ENCODE assay signal across 8 cellular contexts in genomic region chr19:58519087-58519354, GRCh38. TPM values are rescaled to one million over a fixed set of nuclear protein-coding genes. Genes with fewer than 3 reads are reported as not detected.
DNase-seq lines count a peak whose midpoint lies in the region; ATAC-seq lines count a peak whose summit lies in the region.

No MANE protein-coding gene starts in this region.

- peaks cover 20% of the 10 kb centered on the region for H3K4me1 ChIP-seq in effector memory CD4-positive, alpha-beta T cell (ENCODE audit: control insufficient read depth, insufficient read depth, low read length, poor library complexity, severe bottlenecking)

- H3K36me3 Mint-ChIP-seq in stimulated activated naive B cell treated with anti-CD40 and anti-IgM and Interleukin-4, amounts not matched to agents 10 μg/mL and 1 μg/mL and 100 μg/mL, for 72 hours = peaks cover 11 to 33% of the 10 kb centered on the region in 2 donors

- no peaks in the 10 kb centered on the region for H3K27me3 ChIP-seq in effector memory CD4-positive, alpha-beta T cell (replicated peaks; ENCODE audit: control insufficient read depth, insufficient read depth, low read length, poor library complexity, severe bottlenecking)

- peak overlapping the region; percentile 61 for H3K4me3 ChIP-seq in effector memory CD4-positive, alpha-beta T cell (ENCODE audit: insufficient read depth, low read depth, low read length, poor library complexity, severe bottlenecking)

- peak overlapping the region; percentile 92 to 98 for H3K4me3 Mint-ChIP-seq in stimulated activated naive B cell treated with anti-CD40 and anti-IgM and Interleukin-4, amounts not matched to agents 10 μg/mL and 1 μg/mL and 100 μg/mL, for 72 hours

- peak overlapping the region; percentile 95 for H3K27ac Mint-ChIP-seq in stimulated activated naive B cell treated with anti-CD40 and anti-IgM and Interleukin-4, amounts not matched to agents 10 μg/mL and 1 μg/mL and 100 μg/mL, for 72 hours

- peaks cover 16% of the 10 kb centered on the region for H3K36me3 ChIP-seq in effector memory CD4-positive, alpha-beta T cell (ENCODE audit: control insufficient read depth, insufficient read depth, low read length)

- no peaks in the 10 kb centered on the region for H3K9me3 ChIP-seq in effector memory CD4-positive, alpha-beta T cell (ENCODE audit: control insufficient read depth, low read length)

- ATAC-seq in HG03139 (IDR thresholded peaks at IDR 0.05; ENCODE audit: unreplicated experiment) = peak; percentile 12
- ATAC-seq in stimulated activated naive B cell treated with anti-CD40 and anti-IgM and Interleukin-4, amounts not matched to agents 10 μg/mL and 1 μg/mL and 100 μg/mL, for 72 hours (replicated peaks) = peak; percentile 6 to 9
- ATAC-seq in GM19328 (IDR thresholded peaks at IDR 0.05; ENCODE audit: unreplicated experiment) = no peak

- H3K9me3 Mint-ChIP-seq in stimulated activated naive B cell treated with anti-CD40 and anti-IgM and Interleukin-4, amounts not matched to agents 10 μg/mL and 1 μg/mL and 100 μg/mL, for 72 hours = no peaks in the 10 kb centered on the region

- H3K4me1 Mint-ChIP-seq in stimulated activated naive B cell treated with anti-CD40 and anti-IgM and Interleukin-4, amounts not matched to agents 10 μg/mL and 1 μg/mL and 100 μg/mL, for 72 hours = peaks cover 36 to 57% of the 10 kb centered on the region in 2 donors

- H3K27me3 Mint-ChIP-seq in stimulated activated naive B cell treated with anti-CD40 and anti-IgM and Interleukin-4, amounts not matched to agents 10 μg/mL and 1 μg/mL and 100 μg/mL, for 72 hours = no peaks in the 10 kb centered on the region

- DNase-seq in EL = peak; percentile 76
- DNase-seq in NCI-H524 treated with DMSO at 0.1 percent for 48 hours (lab: John Stamatoyannopoulos, UW) = peak; percentile 44
- peak; percentile 34 to 46 for DNase-seq in activated CD4-positive, alpha-beta T cell treated with anti-CD3 and anti-CD28 coated beads, Interleukin-2, amount 50 U/mL, for 4 hours
- peak; percentile 21 to 41 (median 25) for DNase-seq in effector memory CD4-positive, alpha-beta T cell
- DNase-seq in lung microvascular endothelial cell (ENCODE audit: low read depth in 2 of 2) = peak; percentile 83 to 88
- DNase-seq in stimulated activated naive B cell treated with anti-CD40 and anti-IgM and Interleukin-4, amounts not matched to agents 10 μg/mL and 1 μg/mL and 100 μg/mL, for 72 hours = no peak

- peak overlapping the region; percentile 73 for H3K27ac ChIP-seq in effector memory CD4-positive, alpha-beta T cell (ENCODE audit: insufficient read depth, low read length, poor library complexity, severe bottlenecking)

RNA-seq across cellular contexts. Expression of gene ZBTB45, which starts 0.6 kb away (rescaled TPM):
- 3.7 and 5.0 TPM in 2 replicates for total RNA-seq in lung microvascular endothelial cell

RNA-seq across cellular contexts. Expression of gene SLC27A5, which starts 7.2 kb away (rescaled TPM):
- total RNA-seq in lung microvascular endothelial cell = 6.1 and 8.1 TPM in 2 replicates

RNA-seq across cellular contexts. Expression of gene TRIM28, which starts 24.8 kb away (rescaled TPM):
- 275 and 278 TPM in 2 replicates for total RNA-seq in lung microvascular endothelial cell

RNA-seq across cellular contexts. Expression of gene CHMP2A, which starts 35.9 kb away (rescaled TPM):
- total RNA-seq in lung microvascular endothelial cell = 86.1 and 93.5 TPM in 2 replicates

RNA-seq across cellular contexts. Expression of gene UBE2M, which starts 39.4 kb away (rescaled TPM):
- 50.1 and 66.7 TPM in 2 replicates for total RNA-seq in lung microvascular endothelial cell
